ENCODE assay signal across 25 cellular contexts in genomic region chr5:100537946-100538345, GRCh38.
"Had no signal": no experiment of that assay in that cellular context is flagged by ENCODE, and none has a peak within 500 bp of the region (broad histone marks: within the 10 kb centered on the region; RNA-seq: fewer than 3 reads in every experiment).

No MANE protein-coding gene starts in this region.

- H3K27me3 ChIP-seq: brain microvascular endothelial cell, esophagus muscularis mucosa had no signal

- ATAC-seq: activated naive CD4-positive, alpha-beta T cell treated with anti-CD3 and anti-CD28 coated beads, Interleukin-2, amount 50 U/mL, for 72 hours; left lobe of liver; right cardiac atrium had no signal

- H3K4me1 ChIP-seq: prostate gland had no signal

- DNase-seq: activated B cell treated with CpG ODN at 0.5 μM for 24 hours; activated CD4-positive, alpha-beta memory T cell treated with anti-CD3 and anti-CD28 coated beads for 36 hours; activated CD4-positive, alpha-beta T cell treated with anti-CD3 and anti-CD28 coated beads for 4 hours; activated gamma-delta T cell treated with Interleukin-2 at 50 U/mL for 16 hours; activated T-cell treated with anti-CD3 and anti-CD28 coated beads for 4 hours; amniotic stem cell; brain microvascular endothelial cell; cortex of kidney; effector CD4-positive, alpha-beta T cell; midbrain; right cardiac atrium; stimulated activated CD4-positive, alpha-beta T cell treated with anti-CD3 and anti-CD28 coated beads, Interleukin-15, amount 100 ng/mL, for 24 hours; stimulated activated CD4-positive, alpha-beta T cell treated with anti-CD3 and anti-CD28 coated beads, Interleukin-2, amount 100 ng/mL, for 48 hours; T-helper 9 cell; trophoblast cell had no signal

- H3K36me3 ChIP-seq: brain microvascular endothelial cell, esophagus muscularis mucosa, prostate gland had no signal

- H3K9me3 Mint-ChIP-seq: activated B cell treated with CpG ODN at 0.5 μM for 24 hours; activated CD4-positive, alpha-beta memory T cell treated with anti-CD3 and anti-CD28 coated beads for 36 hours; activated naive CD4-positive, alpha-beta T cell treated with anti-CD3 and anti-CD28 coated beads, Interleukin-2, amount 50 U/mL, for 72 hours; activated T-helper 1 cell treated with anti-CD3 and anti-CD28 coated beads, Interleukin-12 subunit alpha, Interleukin-12 subunit beta, Interleukin-2, Interleukin-4 antibody, amounts not matched to agents 30 ng/mL and 10 ng/mL and 1 ng/mL, durations not matched to agents 14 hours and 24 hours and 36 hours; neural crest cell; stimulated activated naive CD8-positive, alpha-beta T cell treated with anti-CD3 and anti-CD28 coated beads, Interleukin-15, Interleukin-2, amounts not matched to agents 100 ng/mL and 50 ng/mL, for 24 hours had no signal

- H3K27me3 Mint-ChIP-seq: activated B cell treated with CpG ODN at 0.5 μM for 24 hours; activated CD4-positive, alpha-beta memory T cell treated with anti-CD3 and anti-CD28 coated beads for 36 hours; stimulated activated naive CD8-positive, alpha-beta T cell treated with anti-CD3 and anti-CD28 coated beads, Interleukin-15, Interleukin-2, amounts not matched to agents 100 ng/mL and 50 ng/mL, for 24 hours had no signal

- H3K4me3 ChIP-seq: lung, prostate gland, skin epidermis had no signal

- H3K27ac Mint-ChIP-seq: activated B cell treated with CpG ODN at 0.5 μM for 24 hours; activated CD4-positive, alpha-beta memory T cell treated with anti-CD3 and anti-CD28 coated beads for 36 hours; activated naive CD4-positive, alpha-beta T cell treated with anti-CD3 and anti-CD28 coated beads, Interleukin-2, amount 50 U/mL, for 72 hours; activated T-helper 1 cell treated with anti-CD3 and anti-CD28 coated beads, Interleukin-12 subunit alpha, Interleukin-12 subunit beta, Interleukin-2, Interleukin-4 antibody, amounts not matched to agents 30 ng/mL and 10 ng/mL and 1 ng/mL, durations not matched to agents 14 hours and 24 hours and 36 hours; stimulated activated naive CD8-positive, alpha-beta T cell treated with anti-CD3 and anti-CD28 coated beads, Interleukin-15, Interleukin-2, amounts not matched to agents 100 ng/mL and 50 ng/mL, for 24 hours had no signal

- H3K9me3 ChIP-seq: esophagus muscularis mucosa, prostate gland had no signal

- FAIRE-seq: endothelial cell of umbilical vein had no signal

- H3K4me3 Mint-ChIP-seq: activated B cell treated with CpG ODN at 0.5 μM for 24 hours; activated CD4-positive, alpha-beta memory T cell treated with anti-CD3 and anti-CD28 coated beads for 36 hours; activated T-helper 1 cell treated with anti-CD3 and anti-CD28 coated beads, Interleukin-12 subunit alpha, Interleukin-12 subunit beta, Interleukin-2, Interleukin-4 antibody, amounts not matched to agents 30 ng/mL and 10 ng/mL and 1 ng/mL, durations not matched to agents 14 hours and 24 hours and 36 hours; neural crest cell; stimulated activated naive CD8-positive, alpha-beta T cell treated with anti-CD3 and anti-CD28 coated beads, Interleukin-15, Interleukin-2, amounts not matched to agents 100 ng/mL and 50 ng/mL, for 24 hours had no signal

- H3K27ac ChIP-seq: brain microvascular endothelial cell, esophagus muscularis mucosa, prostate gland had no signal
